In the genomic region with DNA sequence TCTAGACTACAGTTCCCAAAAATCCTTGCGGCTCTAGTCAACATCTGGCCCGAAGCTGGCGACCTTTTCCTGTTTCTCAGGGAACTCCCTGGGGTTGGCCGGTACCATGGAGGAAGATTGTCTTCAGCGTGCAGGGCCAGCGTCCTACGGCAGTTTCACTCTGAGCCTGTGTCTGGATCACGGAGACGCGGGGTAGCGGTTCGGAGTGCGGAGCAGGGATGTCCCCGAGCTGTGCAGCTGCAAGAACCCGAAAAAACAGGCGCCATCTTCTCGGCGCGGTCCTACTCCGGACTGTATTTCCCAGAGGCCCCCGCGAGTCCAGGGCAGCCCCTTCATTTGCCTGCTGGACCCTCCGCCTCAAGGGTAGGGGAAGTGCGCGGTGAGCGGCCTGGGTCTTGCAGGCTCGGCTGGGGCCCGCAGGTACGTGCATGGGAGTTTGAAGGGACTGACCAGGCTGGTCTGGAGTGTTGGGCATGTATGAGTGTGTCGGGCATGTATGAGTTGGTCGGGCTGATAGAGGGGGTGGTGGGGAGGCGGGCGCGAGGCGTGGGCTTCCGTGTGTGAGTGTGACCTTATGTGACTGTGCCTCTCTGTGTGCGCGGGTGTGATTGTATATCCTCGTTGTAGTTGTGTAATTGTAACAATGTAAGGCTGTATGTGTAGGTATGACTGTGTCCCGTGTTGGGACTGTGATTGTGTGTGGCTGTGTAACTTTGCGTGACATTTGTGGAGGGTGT, we compare ENCODE assay signal across 8 cellular contexts. TPM values are rescaled to one million over a fixed set of nuclear protein-coding genes. Genes with fewer than 3 reads are reported as not detected.
DNase-seq lines count a peak whose midpoint lies in the region; TF ChIP-seq lines count a peak whose summit lies in the region.

A gene (plus strand): TSS at position 360 of the 737 bp plus-strand sequence. CDS start 12,240 bp downstream, outside the sequence.

- peak; percentile 90 for DNase-seq in H7
- DNase-seq in SHP77 (lab: John Stamatoyannopoulos, UW), result peak; percentile 87 to 89
- DNase-seq in activated gamma-delta T cell treated with Interleukin-2 at 50 U/mL for 16 hours, result peak; percentile 81
- peak; percentile 94 for DNase-seq in foreskin melanocyte
- DNase-seq in stromal cell of bone marrow (ENCODE audit: low read depth), result peak; percentile 77

- no peaks in the 10 kb centered on the region for H3K36me3 ChIP-seq in ES-I3 (ENCODE audit: insufficient read depth, low read length)
- no peaks in the 10 kb centered on the region for H3K36me3 ChIP-seq in H7 (replicated peaks; ENCODE audit: control insufficient read depth, insufficient read depth, low read length)
- H3K36me3 ChIP-seq in Loucy (ENCODE audit: insufficient read depth, low read length), result no peaks in the 10 kb centered on the region
- H3K36me3 ChIP-seq in neuron (ENCODE audit: insufficient read depth, low read length), result peaks cover 6% of the 10 kb centered on the region

- no peak for TF ChIP-seq CTCF in Loucy (conservative IDR thresholded peaks at IDR 0.05; ENCODE audit: low read length)

- no peaks in the 10 kb centered on the region for H3K27me3 ChIP-seq in H7 (ENCODE audit: control insufficient read depth, insufficient read depth, low read length)
- no peaks in the 10 kb centered on the region for H3K27me3 ChIP-seq in Loucy (ENCODE audit: insufficient read depth, low read length, poor library complexity, severe bottlenecking)
- H3K27me3 ChIP-seq in neuron (ENCODE audit: insufficient read depth, low read length), result no peaks in the 10 kb centered on the region

- no peaks in the 10 kb centered on the region for H3F3A ChIP-seq in Loucy (ENCODE audit: low read depth)

- peak within 1 kb of the TSS; percentile 89 for H2AFZ ChIP-seq in Loucy (ENCODE audit: low read length)
- H2AFZ ChIP-seq in neuron (ENCODE audit: low read depth, low read length), result peak within 1 kb of the TSS; percentile 56

- no peaks in the 10 kb centered on the region for H3K9me2 ChIP-seq in Loucy (replicated peaks; ENCODE audit: low read depth, low read length)

- no peaks in the 10 kb centered on the region for H3K9me3 ChIP-seq in ES-I3 (ENCODE audit: control insufficient read depth, insufficient read depth, low read length)
- H3K9me3 ChIP-seq in Loucy (ENCODE audit: insufficient read depth, low read depth, low read length), result no peaks in the 10 kb centered on the region
- H3K9me3 ChIP-seq in neuron (ENCODE audit: low read length), result peaks cover 6% of the 10 kb centered on the region

- peak within 1 kb of the TSS; percentile 97 for H3K4me2 ChIP-seq in Loucy (ENCODE audit: low read depth, low read length, poor library complexity, severe bottlenecking)

- H4K20me1 ChIP-seq in Loucy (ENCODE audit: insufficient read depth, low read length, poor library complexity, severe bottlenecking), result no peaks in the 10 kb centered on the region

- peak within 1 kb of the TSS; percentile 92 for H3K4me3 ChIP-seq in H7 (ENCODE audit: insufficient read depth, low read depth, low read length)
- peak within 1 kb of the TSS; percentile 97 for H3K4me3 ChIP-seq in Loucy (ENCODE audit: low read length, poor library complexity, severe bottlenecking)
- peak within 1 kb of the TSS; percentile 79 for H3K4me3 ChIP-seq in neuron (ENCODE audit: low read length)

- H3K4me1 ChIP-seq in ES-I3 (ENCODE audit: insufficient read depth, low read length) (no peaks in the 10 kb centered on the region), Loucy (ENCODE audit: insufficient read depth, low read length, poor library complexity, severe bottlenecking) (peaks cover 16% of the 10 kb centered on the region), neuron (ENCODE audit: insufficient read depth, low read length) (peaks cover 6% of the 10 kb centered on the region)

- peaks cover 29% of the 10 kb centered on the region for H3K79me2 ChIP-seq in Loucy (ENCODE audit: insufficient read depth, low read length)

- H3K9ac ChIP-seq in ES-I3 (ENCODE audit: low read depth, low read length) (peak within 1 kb of the TSS; percentile 78), Loucy (ENCODE audit: low read depth, low read length, poor library complexity, severe bottlenecking) (peak within 1 kb of the TSS; percentile 93)

RNA-seq across cellular contexts. Expression of the gene that starts here (rescaled TPM):
- 2.0 and 3.9 TPM in 2 replicates for total RNA-seq in H7 (2014; rRNA removed; shearing (Covaris generic))

Comparison
In these comparisons a context has a peak if more than half of its experiments do, and no peak if none do; other contexts are left out.
1. Peak in every context shown above with its lines: DNase-seq and H3K4me3 ChIP-seq.